In genomic region chr5:120874463-120874862, GRCh38 we compare ENCODE assay signal across 11 cellular contexts.
"Had no signal": no experiment of that assay in that cellular context is flagged by ENCODE, and none has a peak within 500 bp of the region (broad histone marks: within the 10 kb centered on the region; RNA-seq: fewer than 3 reads in every experiment).

No MANE protein-coding gene starts in this region.

- H3K4me2 ChIP-seq: GM23338 had no signal

- DNase-seq: GOT3, H7, H9, HCEC 1CT, HFFc6 had no signal

- H3K27ac ChIP-seq: GM23248 had no signal

- H2AFZ ChIP-seq: GM23248, GM23338 had no signal

- FAIRE-seq: H1, H54 had no signal

- H3K4me1 ChIP-seq: HAP-1 had no signal

- ATAC-seq: GM23338, HCT116 had no signal

- H3K9me3 ChIP-seq: HAP-1 had no signal

- H3K9ac ChIP-seq: GM23248 had no signal

- H3K4me3 ChIP-seq: GM23248, GM23338, HAP-1 had no signal

- H3K36me3 ChIP-seq: HAP-1 had no signal
